9 cellular contexts compared by ENCODE assay signal in the genomic region with DNA sequence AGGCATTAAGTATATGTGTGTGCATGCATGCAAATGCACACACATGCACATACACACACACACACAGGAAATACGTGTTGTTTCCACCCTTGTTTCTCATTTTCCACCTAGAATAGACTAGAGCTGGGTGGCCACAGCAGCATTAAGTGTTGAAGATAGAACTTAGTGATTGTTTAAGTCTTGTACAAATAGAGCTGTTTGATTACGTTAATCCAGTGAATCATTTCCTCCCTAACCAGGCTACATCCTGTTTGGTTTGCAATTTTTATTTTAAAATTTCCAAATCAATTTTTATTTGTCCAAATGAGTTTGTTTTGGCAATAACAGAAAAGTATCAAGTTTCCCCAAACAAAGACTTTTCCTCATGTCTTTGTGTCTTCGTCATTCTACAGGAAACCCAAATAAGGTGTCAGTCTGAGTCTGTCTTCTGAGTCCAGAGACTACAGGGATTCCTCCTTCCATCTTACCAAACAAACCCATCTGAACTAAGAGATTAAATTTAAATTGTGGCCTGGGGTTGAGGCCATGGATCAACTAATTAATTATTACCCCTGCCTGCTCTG.
DNase-seq lines count a peak whose midpoint lies in the region; ATAC-seq, FAIRE-seq and TF ChIP-seq lines count a peak whose summit lies in the region.
"Had no signal": no experiment of that assay in that cellular context is flagged by ENCODE, and none has a peak within 500 bp of the region (broad histone marks: within the 10 kb centered on the region; RNA-seq: fewer than 3 reads in every experiment).

No MANE protein-coding gene starts in this region.

- H3K27me3 ChIP-seq in fibroblast of lung (ENCODE audit: control insufficient read depth, insufficient read depth, low read length) (no peaks in the 10 kb centered on the region), suprapubic skin (no peaks in the 10 kb centered on the region), vagina (no peaks in the 10 kb centered on the region)

- H3K4me2 ChIP-seq in fibroblast of lung (ENCODE audit: extremely low read depth, insufficient read depth, low read length): peak overlapping the region; percentile 41

- H3K9ac ChIP-seq in fibroblast of lung (ENCODE audit: insufficient read depth, low read length): no peak overlapping the region

- WGBS in suprapubic skin: 36% methylated on average over 3 of the region's 3 CpGs

- no peak overlapping the region for H2AFZ ChIP-seq in fibroblast of lung (ENCODE audit: low read length)

- H3K4me3 ChIP-seq in fibroblast of lung (replicated peaks in 1 of 4; ENCODE audit: control extremely low read depth in 1 of 4, insufficient read depth in 1 of 4, low read depth in 3 of 4, low read length in 4 of 4) (no peak overlapping the region), suprapubic skin (no peak overlapping the region), vagina (no peak overlapping the region)

- ATAC-seq in activated T-cell treated with anti-CD3 and anti-CD28 coated beads, Interleukin-2, amount 50 U/mL, for 72 hours (replicated peaks in 1 of 2): peak in 1 of 2 donors; percentile 52
- no peak for ATAC-seq in GM21619 (IDR thresholded peaks at IDR 0.05; ENCODE audit: unreplicated experiment)

- peaks cover 7% of the 10 kb centered on the region for H3K4me1 ChIP-seq in fibroblast of lung (ENCODE audit: control insufficient read depth, extremely low read depth, insufficient read depth, low read length)
- peaks cover 5% of the 10 kb centered on the region for H3K4me1 ChIP-seq in suprapubic skin
- no peaks in the 10 kb centered on the region for H3K4me1 ChIP-seq in vagina

- peak overlapping the region; percentile 18 for H3K27ac Mint-ChIP-seq in activated T-cell treated with anti-CD3 and anti-CD28 coated beads, Interleukin-2, amount 50 U/mL, for 72 hours
- H3K27ac Mint-ChIP-seq in activated T-cell treated with anti-CD3 and anti-CD28 coated beads, Interleukin-2, amount 50 U/mL, for 24 hours: no peak overlapping the region

- peak; percentile 52 for FAIRE-seq in RCC 7860 (lab: Jason Lieb, UNC)
- FAIRE-seq: colon had no signal

- H3K36me3 Mint-ChIP-seq in activated T-cell treated with anti-CD3 and anti-CD28 coated beads, Interleukin-2, amount 50 U/mL, for 72 hours (ENCODE audit: insufficient read depth in 2 of 2): no peaks in the 10 kb centered on the region
- no peaks in the 10 kb centered on the region for H3K36me3 Mint-ChIP-seq in activated T-cell treated with anti-CD3 and anti-CD28 coated beads, Interleukin-2, amount 50 U/mL, for 24 hours (ENCODE audit: low read depth)

- H3K79me2 ChIP-seq in fibroblast of lung (ENCODE audit: control insufficient read depth, insufficient read depth, low read length): no peaks in the 10 kb centered on the region

- intact Hi-C loops in vagina (cut with DNase I): no loop called here

- TF ChIP-seq POLR2A in suprapubic skin (IDR thresholded peaks at IDR 0.05) (no peak), vagina (IDR thresholded peaks at IDR 0.05) (no peak)

- H3K9me3 ChIP-seq in fibroblast of lung (ENCODE audit: control insufficient read depth, insufficient read depth, low read depth, low read length): no peaks in the 10 kb centered on the region
- H3K9me3 ChIP-seq in suprapubic skin: no peaks in the 10 kb centered on the region
- no peaks in the 10 kb centered on the region for H3K9me3 ChIP-seq in vagina

- H3K36me3 ChIP-seq in fibroblast of lung (ENCODE audit: control insufficient read depth, insufficient read depth, low read length) (no peaks in the 10 kb centered on the region), suprapubic skin (no peaks in the 10 kb centered on the region), vagina (no peaks in the 10 kb centered on the region)

- DNase-seq in activated T-cell treated with anti-CD3 and anti-CD28 coated beads, Interleukin-2, amount 50 U/mL, for 72 hours: no peak
- DNase-seq in activated T-cell treated with anti-CD3 and anti-CD28 coated beads, Interleukin-2, amount 50 U/mL, for 24 hours: no peak
- DNase-seq in RCC 7860 (ENCODE audit: low spot score) (peak; percentile 23), fibroblast of lung (ENCODE audit: low read depth in 2 of 2) (peak; percentile 85 to 97), suprapubic skin (ENCODE audit: low spot score in 2 of 2) (no peak), NCI-H69 (lab: John Stamatoyannopoulos, UW) (no peak), vagina (ENCODE audit: extremely low spot score in 2 of 2) (no peak)

- no peak for TF ChIP-seq EP300 in suprapubic skin (IDR thresholded peaks at IDR 0.05)

- H3K27ac ChIP-seq in fibroblast of lung (ENCODE audit: insufficient read depth, low read length) (peak overlapping the region; percentile 80), suprapubic skin (peak overlapping the region; percentile 40), vagina (no peak overlapping the region)

- H4K20me1 ChIP-seq in fibroblast of lung (ENCODE audit: control insufficient read depth, extremely low read depth, insufficient read depth, low read length): no peaks in the 10 kb centered on the region

- no peak overlapping the region for H3K4me3 Mint-ChIP-seq in activated T-cell treated with anti-CD3 and anti-CD28 coated beads, Interleukin-2, amount 50 U/mL, for 72 hours
- H3K4me3 Mint-ChIP-seq in activated T-cell treated with anti-CD3 and anti-CD28 coated beads, Interleukin-2, amount 50 U/mL, for 24 hours: no peak overlapping the region

- peaks cover 5% of the 10 kb centered on the region for H3K4me1 Mint-ChIP-seq in activated T-cell treated with anti-CD3 and anti-CD28 coated beads, Interleukin-2, amount 50 U/mL, for 72 hours (ENCODE audit: low read depth)
- H3K4me1 Mint-ChIP-seq in activated T-cell treated with anti-CD3 and anti-CD28 coated beads, Interleukin-2, amount 50 U/mL, for 24 hours (ENCODE audit: low read depth): peaks cover 8% of the 10 kb centered on the region

- peaks cover 25% of the 10 kb centered on the region for H3K27me3 Mint-ChIP-seq in activated T-cell treated with anti-CD3 and anti-CD28 coated beads, Interleukin-2, amount 50 U/mL, for 72 hours (ENCODE audit: low read depth)
- peaks cover 4% of the 10 kb centered on the region for H3K27me3 Mint-ChIP-seq in activated T-cell treated with anti-CD3 and anti-CD28 coated beads, Interleukin-2, amount 50 U/mL, for 24 hours

- TF ChIP-seq CTCF in fibroblast of lung (conservative IDR thresholded peaks at IDR 0.05 in 1 of 2, IDR thresholded peaks at IDR 0.05 in 1 of 2; ENCODE audit: low read depth in 1 of 2, low read length in 2 of 2) (no peak), suprapubic skin (IDR thresholded peaks at IDR 0.05) (no peak), vagina (IDR thresholded peaks at IDR 0.05) (no peak)

- no peaks in the 10 kb centered on the region for H3K9me3 Mint-ChIP-seq in activated T-cell treated with anti-CD3 and anti-CD28 coated beads, Interleukin-2, amount 50 U/mL, for 72 hours
- no peaks in the 10 kb centered on the region for H3K9me3 Mint-ChIP-seq in activated T-cell treated with anti-CD3 and anti-CD28 coated beads, Interleukin-2, amount 50 U/mL, for 24 hours

Comparison
In these comparisons a context has a peak if more than half of its experiments do, and no peak if none do; other contexts are left out.
1. DNase-seq: peak in RCC 7860 (single experiment) and fibroblast of lung (2 of 2); none in activated T-cell treated with anti-CD3 and anti-CD28 coated beads, Interleukin-2, amount 50 U/mL, for 72 hours (0 of 2), activated T-cell treated with anti-CD3 and anti-CD28 coated beads, Interleukin-2, amount 50 U/mL, for 24 hours (single experiment), suprapubic skin (0 of 2), NCI-H69 (single experiment) and vagina (0 of 2).